Comparison of ENCODE assay signal across 21 cellular contexts in genomic region chr1:67190942-67191341, GRCh38. TPM values are rescaled to one million over a fixed set of nuclear protein-coding genes. Genes with fewer than 3 reads are reported as not detected.
"Had no signal": no experiment of that assay in that cellular context is flagged by ENCODE, and none has a peak within 500 bp of the region (broad histone marks: within the 10 kb centered on the region; RNA-seq: fewer than 3 reads in every experiment).

No MANE protein-coding gene starts in this region.

- H3K27ac ChIP-seq: esophagus squamous epithelium, hepatocyte, prostate gland, right lobe of liver, transverse colon had no signal

- H3K4me2 ChIP-seq: hepatocyte had no signal

- H2AFZ ChIP-seq: hepatocyte had no signal

- H3K36me3 ChIP-seq: esophagus squamous epithelium, prostate gland, right lobe of liver, transverse colon had no signal

- H3K4me3 ChIP-seq: esophagus squamous epithelium, hepatocyte, lung, prostate gland, right lobe of liver, smooth muscle cell, transverse colon had no signal

- H3K4me1 ChIP-seq: esophagus squamous epithelium, prostate gland, right lobe of liver, transverse colon had no signal

- H3K79me2 ChIP-seq: hepatocyte had no signal

- H3K27me3 ChIP-seq: esophagus squamous epithelium, hepatocyte, right lobe of liver, transverse colon had no signal

- H3K9me3 ChIP-seq: esophagus squamous epithelium, prostate gland, right lobe of liver, transverse colon had no signal

- DNase-seq: activated effector memory CD4-positive, alpha-beta T cell treated with Interleukin-2 at 50 U/mL for 16 hours; activated naive CD8-positive, alpha-beta T cell treated with anti-CD3 and anti-CD28 coated beads, Interleukin-2, amount 10 ng/mL, durations not matched to agents 7 days and 5 days; anterior cingulate cortex; cortex of kidney; effector CD8-positive, alpha-beta T cell; esophagus squamous epithelium; islet precursor cell; midbrain; right lobe of liver; stimulated activated naive CD4-positive, alpha-beta T cell; transverse colon had no signal

RNA-seq across cellular contexts. Expression of gene IL23R, which starts 24.7 kb away (rescaled TPM):
- total RNA-seq: endothelial cell of umbilical vein, fibroblast of villous mesenchyme, glomerular endothelial cell, myocyte, smooth muscle cell had no signal
- polyA plus RNA-seq: endothelial cell of umbilical vein, hepatocyte, neural cell, smooth muscle cell had no signal

RNA-seq across cellular contexts. Expression of gene C1orf141, which starts 56.2 kb away (rescaled TPM):
- total RNA-seq: activated naive CD8-positive, alpha-beta T cell treated with anti-CD3 and anti-CD28 coated beads, Interleukin-2, amount 10 ng/mL, durations not matched to agents 7 days and 5 days; endothelial cell of umbilical vein; esophagus squamous epithelium; fibroblast of villous mesenchyme; glomerular endothelial cell; hepatocyte; myocyte; omental fat pad; right lobe of liver; smooth muscle cell; transverse colon had no signal
- polyA plus RNA-seq: endothelial cell of umbilical vein, hepatocyte, neural cell, smooth muscle cell had no signal
